Comparison of ENCODE assay signal across 18 cellular contexts in genomic region chr6:101845621-101846020, GRCh38.
DNase-seq lines count a peak whose midpoint lies in the region; ATAC-seq and TF ChIP-seq lines count a peak whose summit lies in the region.
"Had no signal": no experiment of that assay in that cellular context is flagged by ENCODE, and none has a peak within 500 bp of the region (broad histone marks: within the 10 kb centered on the region; RNA-seq: fewer than 3 reads in every experiment).

No MANE protein-coding gene starts in this region.

- peak overlapping the region; percentile 89 for H3K27ac Mint-ChIP-seq in central memory CD8-positive, alpha-beta T cell (ENCODE audit: low read depth)
- H3K27ac Mint-ChIP-seq: activated T-cell treated with anti-CD3 and anti-CD28 coated beads, Interleukin-2, amount 50 U/mL, for 24 hours had no signal

- H3K36me3 ChIP-seq in gastrocnemius medialis: no peaks in the 10 kb centered on the region
- no peaks in the 10 kb centered on the region for H3K36me3 ChIP-seq in esophagus squamous epithelium
- H3K36me3 ChIP-seq: adrenal gland, heart left ventricle, left lung had no signal

- H3K4me1 ChIP-seq in gastrocnemius medialis: no peaks in the 10 kb centered on the region
- no peaks in the 10 kb centered on the region for H3K4me1 ChIP-seq in esophagus squamous epithelium
- H3K4me1 ChIP-seq: adrenal gland, heart left ventricle, left lung had no signal

- no peak for DNase-seq in central memory CD8-positive, alpha-beta T cell (ENCODE audit: low spot score in 2 of 2)
- DNase-seq in GM13976 (ENCODE audit: low spot score) (no peak), gastrocnemius medialis (no peak), NCI-H2107 treated with DMSO at 0.1 percent for 48 hours (lab: John Stamatoyannopoulos, UW; ENCODE audit: unreplicated experiment) (no peak), esophagus squamous epithelium (lab: John Stamatoyannopoulos, UW) (no peak)
- DNase-seq: activated CD4-positive, alpha-beta T cell treated with anti-CD3 and anti-CD28 coated beads for 4 hours; activated T-cell treated with anti-CD3 and anti-CD28 coated beads, Interleukin-2, amount 50 U/mL, for 24 hours; adrenal gland; AML-193; DMS 273 treated with DMSO at 0.1 percent for 48 hours; erythroblast; heart left ventricle; KG1; left lung; NCI-H774 had no signal

- H3K27me3 ChIP-seq in gastrocnemius medialis (no peaks in the 10 kb centered on the region), esophagus squamous epithelium (no peaks in the 10 kb centered on the region)
- H3K27me3 ChIP-seq: adrenal gland, heart left ventricle, left lung had no signal

- ATAC-seq in GM18861 (IDR thresholded peaks at IDR 0.05; ENCODE audit: unreplicated experiment) (peak; percentile 58), GM21723 (IDR thresholded peaks at IDR 0.05; ENCODE audit: unreplicated experiment) (peak; percentile 85), HG03103 (IDR thresholded peaks at IDR 0.05; ENCODE audit: low read depth, unreplicated experiment) (peak; percentile 82), gastrocnemius medialis (no peak)
- ATAC-seq in central memory CD8-positive, alpha-beta T cell (replicated peaks; ENCODE audit: extremely low read depth, poor library complexity, severe bottlenecking): peak; percentile 93
- ATAC-seq: heart left ventricle, left lung had no signal

- H3K4me1 Mint-ChIP-seq in central memory CD8-positive, alpha-beta T cell: peaks cover 23% of the 10 kb centered on the region

- peaks cover 4% of the 10 kb centered on the region for H3K36me3 Mint-ChIP-seq in central memory CD8-positive, alpha-beta T cell (ENCODE audit: insufficient read depth)

- no peaks in the 10 kb centered on the region for H3K9me3 ChIP-seq in gastrocnemius medialis
- no peaks in the 10 kb centered on the region for H3K9me3 ChIP-seq in esophagus squamous epithelium
- H3K9me3 ChIP-seq: adrenal gland, heart left ventricle, left lung had no signal

- H3K4me3 Mint-ChIP-seq in central memory CD8-positive, alpha-beta T cell: peak overlapping the region; percentile 12
- H3K4me3 Mint-ChIP-seq: activated T-cell treated with anti-CD3 and anti-CD28 coated beads, Interleukin-2, amount 50 U/mL, for 24 hours had no signal

- H3K9me3 Mint-ChIP-seq in central memory CD8-positive, alpha-beta T cell: no peaks in the 10 kb centered on the region

- TF ChIP-seq POLR2A in gastrocnemius medialis (IDR thresholded peaks at IDR 0.05): no peak
- TF ChIP-seq POLR2A in esophagus squamous epithelium (IDR thresholded peaks at IDR 0.05): no peak

- in situ Hi-C loops in GM13976 (cut with MboI; ENCODE audit: low sequenced_read_pairs, unreplicated experiment): no loop called here
- in situ Hi-C loops in gastrocnemius medialis (cut with MboI; ENCODE audit: low sequenced_read_pairs in 4 of 4): no loop called here

- intact Hi-C loops in gastrocnemius medialis (cut with DNase I; ENCODE audit: low total_unique reads): no loop called here
- intact Hi-C loops in esophagus squamous epithelium (cut with DNase I): no loop called here

- no peak overlapping the region for H3K4me3 ChIP-seq in gastrocnemius medialis
- no peak overlapping the region for H3K4me3 ChIP-seq in esophagus squamous epithelium
- H3K4me3 ChIP-seq: adrenal gland, heart left ventricle, left lung had no signal

- H3K27ac ChIP-seq in gastrocnemius medialis (no peak overlapping the region), esophagus squamous epithelium (no peak overlapping the region)
- H3K27ac ChIP-seq: adrenal gland, heart left ventricle, left lung had no signal

- TF ChIP-seq CTCF in GM13976 (IDR thresholded peaks at IDR 0.05; ENCODE audit: borderline replicate concordance, control extremely low read depth, extremely low read depth, insufficient read depth, missing control alignments) (no peak), gastrocnemius medialis (IDR thresholded peaks at IDR 0.05 in 4 of 5, conservative IDR thresholded peaks at IDR 0.05 in 1 of 5) (no peak), esophagus squamous epithelium (IDR thresholded peaks at IDR 0.05) (no peak)

- WGBS in esophagus squamous epithelium, 2 donors: 64 to 65% methylated on average over 1 of the region's 1 CpG

- H3K27me3 Mint-ChIP-seq in central memory CD8-positive, alpha-beta T cell: no peaks in the 10 kb centered on the region
- H3K27me3 Mint-ChIP-seq: activated T-cell treated with anti-CD3 and anti-CD28 coated beads, Interleukin-2, amount 50 U/mL, for 24 hours had no signal

Comparison
In these comparisons a context has a peak if more than half of its experiments do, and no peak if none do; other contexts are left out.
1. ATAC-seq: peak in GM18861 (single experiment), GM21723 (single experiment), HG03103 (single experiment) and central memory CD8-positive, alpha-beta T cell (single experiment); none in gastrocnemius medialis (0 of 2).